In genomic region chr4:53781614-53782467, GRCh38 we compare ENCODE assay signal across 16 cellular contexts.
A peak's percentile ranks its signal among the peaks of the same experiment; 100 is the strongest.
DNase-seq lines count a peak whose midpoint lies in the region; ATAC-seq lines count a peak whose summit lies in the region.
"Had no signal": no experiment of that assay in that cellular context is flagged by ENCODE, and none has a peak within 500 bp of the region (broad histone marks: within the 10 kb centered on the region; RNA-seq: fewer than 3 reads in every experiment).

No MANE protein-coding gene starts in this region.

- peak overlapping the region; percentile 85 for H4K8ac ChIP-seq in mesenchymal stem cell (ENCODE audit: low read length)

- H2AFZ ChIP-seq in mesenchymal stem cell (ENCODE audit: low read depth, low read length) = no peak overlapping the region

- no peak overlapping the region for H2AK5ac ChIP-seq in mesenchymal stem cell (ENCODE audit: low read length, severe bottlenecking)

- H3K27ac Mint-ChIP-seq in naive thymus-derived CD8-positive, alpha-beta T cell = no peak overlapping the region
- no peak overlapping the region for H3K27ac Mint-ChIP-seq in CD4-positive, alpha-beta memory T cell
- H3K27ac Mint-ChIP-seq: activated CD4-positive, alpha-beta memory T cell treated with anti-CD3 and anti-CD28 coated beads for 36 hours; activated T-helper 2 cell treated with anti-CD3 and anti-CD28 coated beads, Interferon-gamma antibody, Interleukin-2, Interleukin-4, amounts not matched to agents 10 μg/mL and 5 μg/mL and 100 μg/mL, durations not matched to agents 14 hours and 24 hours and 36 hours; dendritic cell treated with granulocyte-macrophage colony-stimulating factor and Interleukin-4, amounts not matched to agents 40 ng/mL and 50 ng/mL, for 4 days had no signal

- DNase-seq in Caki2 (ENCODE audit: low read depth) (peak; percentile 56), NCI-H146 (lab: John Stamatoyannopoulos, UW) (peak; percentile 73), dermis blood vessel endothelial cell (peak; percentile 22), mesenchymal stem cell (peak; percentile 72)
- DNase-seq in naive thymus-derived CD8-positive, alpha-beta T cell = no peak
- DNase-seq in activated CD8-positive, alpha-beta memory T cell treated with anti-CD3 and anti-CD28 coated beads for 24 hours = no peak
- no peak for DNase-seq in CD4-positive, alpha-beta memory T cell
- DNase-seq: activated CD4-positive, alpha-beta memory T cell treated with anti-CD3 and anti-CD28 coated beads for 36 hours; aorta; NCI-H524 treated with DMSO at 0.1 percent for 48 hours; T-helper 9 cell had no signal

- intact Hi-C loops in CD4-positive, alpha-beta memory T cell (cut with micrococcal nuclease) = no loop called here

- in situ Hi-C loops in Caki2 (cut with HindIII; ENCODE audit: low pct_unique_long_range_greater_than_20kb, low sequenced_read_pairs) = no loop called here

- no peaks in the 10 kb centered on the region for H3K36me3 ChIP-seq in mesenchymal stem cell (ENCODE audit: control insufficient read depth in 1 of 2, insufficient read depth in 2 of 2, low read depth in 1 of 2, low read length in 2 of 2)
- H3K36me3 ChIP-seq in CD4-positive, alpha-beta memory T cell (ENCODE audit: insufficient read depth, low read length) = no peaks in the 10 kb centered on the region

- no peaks in the 10 kb centered on the region for H3K36me3 Mint-ChIP-seq in naive thymus-derived CD8-positive, alpha-beta T cell
- H3K36me3 Mint-ChIP-seq in CD4-positive, alpha-beta memory T cell = no peaks in the 10 kb centered on the region
- H3K36me3 Mint-ChIP-seq: activated CD4-positive, alpha-beta memory T cell treated with anti-CD3 and anti-CD28 coated beads for 36 hours had no signal

- CTCF ChIA-PET in CD4-positive, alpha-beta memory T cell (lab: Charles Lee; ENCODE audit: partially characterized antibody) = no interaction called here

- no peak overlapping the region for H3K4me3 Mint-ChIP-seq in naive thymus-derived CD8-positive, alpha-beta T cell
- H3K4me3 Mint-ChIP-seq in CD4-positive, alpha-beta memory T cell = no peak overlapping the region
- H3K4me3 Mint-ChIP-seq: activated CD4-positive, alpha-beta memory T cell treated with anti-CD3 and anti-CD28 coated beads for 36 hours; dendritic cell treated with granulocyte-macrophage colony-stimulating factor and Interleukin-4, amounts not matched to agents 40 ng/mL and 50 ng/mL, for 4 days had no signal

- no peaks in the 10 kb centered on the region for H3K27me3 ChIP-seq in mesenchymal stem cell (ENCODE audit: control insufficient read depth in 1 of 2, insufficient read depth in 1 of 2, low read length in 2 of 2)
- H3K27me3 ChIP-seq in CD4-positive, alpha-beta memory T cell (ENCODE audit: insufficient read depth, low read length) = no peaks in the 10 kb centered on the region
- H3K27me3 ChIP-seq: testis had no signal

- H2BK12ac ChIP-seq in mesenchymal stem cell (ENCODE audit: low read length in 2 of 2) = peak overlapping the region; percentile 81 to 98

- peak overlapping the region; percentile 79 to 93 for H3K18ac ChIP-seq in mesenchymal stem cell (ENCODE audit: low read depth in 1 of 2, low read length in 2 of 2)

- H3K4me1 Mint-ChIP-seq in naive thymus-derived CD8-positive, alpha-beta T cell = no peaks in the 10 kb centered on the region
- H3K4me1 Mint-ChIP-seq in CD4-positive, alpha-beta memory T cell = no peaks in the 10 kb centered on the region

- no peak overlapping the region for H3K27ac ChIP-seq in mesenchymal stem cell (ENCODE audit: low read length, poor library complexity, severe bottlenecking)
- no peak overlapping the region for H3K27ac ChIP-seq in CD4-positive, alpha-beta memory T cell (ENCODE audit: low read depth, low read length)

- peaks cover 5% of the 10 kb centered on the region for H3K4me1 ChIP-seq in mesenchymal stem cell (ENCODE audit: control insufficient read depth, insufficient read depth, low read depth, low read length)
- H3K4me1 ChIP-seq in CD4-positive, alpha-beta memory T cell (ENCODE audit: insufficient read depth, low read length) = no peaks in the 10 kb centered on the region

- H2BK5ac ChIP-seq in mesenchymal stem cell (ENCODE audit: low read depth, low read length, poor library complexity, severe bottlenecking) = no peak overlapping the region

- peaks cover 0 to 2% (median 0%) of the 10 kb centered on the region in 9 donors for H3K9me3 Mint-ChIP-seq in naive thymus-derived CD8-positive, alpha-beta T cell
- H3K9me3 Mint-ChIP-seq in CD4-positive, alpha-beta memory T cell = peaks cover 0 to 2% (median 0%) of the 10 kb centered on the region in 8 donors
- H3K9me3 Mint-ChIP-seq: activated CD4-positive, alpha-beta memory T cell treated with anti-CD3 and anti-CD28 coated beads for 36 hours; activated T-helper 2 cell treated with anti-CD3 and anti-CD28 coated beads, Interferon-gamma antibody, Interleukin-2, Interleukin-4, amounts not matched to agents 10 μg/mL and 5 μg/mL and 100 μg/mL, durations not matched to agents 14 hours and 24 hours and 36 hours; dendritic cell treated with granulocyte-macrophage colony-stimulating factor and Interleukin-4, amounts not matched to agents 40 ng/mL and 50 ng/mL, for 4 days had no signal

- peak overlapping the region; percentile 93 for H4K91ac ChIP-seq in mesenchymal stem cell (ENCODE audit: low read length)

- H3K9ac ChIP-seq in mesenchymal stem cell (ENCODE audit: low read length) = no peak overlapping the region

- H3K4ac ChIP-seq in mesenchymal stem cell (ENCODE audit: low read depth in 1 of 2, low read length in 2 of 2) = peak overlapping the region; percentile 69 to 93

- H3K4me2 ChIP-seq in mesenchymal stem cell (ENCODE audit: low read length, poor library complexity, severe bottlenecking) = no peak overlapping the region

- ATAC-seq in naive thymus-derived CD8-positive, alpha-beta T cell = no peak
- ATAC-seq in HG02759 (IDR thresholded peaks at IDR 0.05; ENCODE audit: unreplicated experiment) = no peak
- ATAC-seq: Right ventricle myocardium inferior had no signal

- H3K79me1 ChIP-seq in mesenchymal stem cell (replicated peaks; ENCODE audit: low read length, poor library complexity, severe bottlenecking) = no peaks in the 10 kb centered on the region

- peak overlapping the region; percentile 85 for H2BK120ac ChIP-seq in mesenchymal stem cell (ENCODE audit: low read depth, low read length)

- WGBS in mesenchymal stem cell = 33% methylated on average over 10 of the region's 10 CpGs

- H3K9me3 ChIP-seq in mesenchymal stem cell (ENCODE audit: control insufficient read depth, low read length) = no peaks in the 10 kb centered on the region
- H3K9me3 ChIP-seq in CD4-positive, alpha-beta memory T cell (ENCODE audit: control insufficient read depth in 1 of 2, low read length in 2 of 2) = no peaks in the 10 kb centered on the region
- H3K9me3 ChIP-seq: testis had no signal

- peak overlapping the region in 1 of 2 experiments; percentile 30 for H3K14ac ChIP-seq in mesenchymal stem cell (ENCODE audit: low read length in 2 of 2)

- H3K4me3 ChIP-seq in mesenchymal stem cell (ENCODE audit: insufficient read depth in 1 of 2, low read depth in 1 of 2, low read length in 2 of 2) = no peak overlapping the region
- H3K4me3 ChIP-seq in CD4-positive, alpha-beta memory T cell (ENCODE audit: low read length in 2 of 2) = no peak overlapping the region
- H3K4me3 ChIP-seq: testis had no signal

- no peak overlapping the region for H3K23ac ChIP-seq in mesenchymal stem cell (ENCODE audit: low read length in 2 of 2)

- H3K27me3 Mint-ChIP-seq in naive thymus-derived CD8-positive, alpha-beta T cell = peaks cover 0 to 10% (median 2%) of the 10 kb centered on the region in 5 donors
- peaks cover 0 to 2% of the 10 kb centered on the region in 2 donors for H3K27me3 Mint-ChIP-seq in CD4-positive, alpha-beta memory T cell

- H2BK15ac ChIP-seq in mesenchymal stem cell (ENCODE audit: low read depth, poor library complexity, severe bottlenecking) = no peak overlapping the region

- POLR2A ChIA-PET in naive thymus-derived CD8-positive, alpha-beta T cell (lab: Charles Lee) = no interaction called here
- POLR2A ChIA-PET in CD4-positive, alpha-beta memory T cell (lab: Charles Lee; ENCODE audit: partially characterized antibody) = no interaction called here

Comparison
In these comparisons a context has a peak if more than half of its experiments do, and no peak if none do; other contexts are left out.
1. DNase-seq: peak in Caki2 (single experiment), NCI-H146 (single experiment), dermis blood vessel endothelial cell (single experiment) and mesenchymal stem cell (single experiment); none in naive thymus-derived CD8-positive, alpha-beta T cell (0 of 10), activated CD8-positive, alpha-beta memory T cell treated with anti-CD3 and anti-CD28 coated beads for 24 hours (single experiment) and CD4-positive, alpha-beta memory T cell (0 of 5).